17 cellular contexts compared by ENCODE assay signal in genomic region chr20:16533493-16533892, GRCh38. TPM values are rescaled to one million over a fixed set of nuclear protein-coding genes. Genes with fewer than 3 reads are reported as not detected.
A peak's percentile ranks its signal among the peaks of the same experiment; 100 is the strongest.
DNase-seq lines count a peak whose midpoint lies in the region; ATAC-seq, FAIRE-seq and TF ChIP-seq lines count a peak whose summit lies in the region.
"Had no signal": no experiment of that assay in that cellular context is flagged by ENCODE, and none has a peak within 500 bp of the region (broad histone marks: within the 10 kb centered on the region; RNA-seq: fewer than 3 reads in every experiment).

No MANE protein-coding gene starts in this region.

- H3K4me1 ChIP-seq in A549 = peaks cover 32% of the 10 kb centered on the region
- H3K4me1 ChIP-seq in K562 (replicated peaks in 1 of 2; ENCODE audit: control insufficient read depth in 2 of 2, insufficient read depth in 2 of 2, low read length in 2 of 2) = no peaks in the 10 kb centered on the region
- no peaks in the 10 kb centered on the region for H3K4me1 ChIP-seq in left lung
- H3K4me1 ChIP-seq in gastrocnemius medialis = peaks cover 3 to 29% of the 10 kb centered on the region in 2 donors

- H3K36me3 ChIP-seq in K562 (ENCODE audit: control insufficient read depth, insufficient read depth, low read length) (no peaks in the 10 kb centered on the region), left lung (no peaks in the 10 kb centered on the region), gastrocnemius medialis (no peaks in the 10 kb centered on the region)

- no peak overlapping the region for H3K27ac Mint-ChIP-seq in T-helper 17 cell
- H3K27ac Mint-ChIP-seq: CD14-positive monocyte; CD4-positive, alpha-beta memory T cell had no signal

- intact Hi-C loops in K562 (cut with micrococcal nuclease) = no loop called here
- intact Hi-C loops in left lung (cut with DNase I) = no loop called here
- intact Hi-C loops in gastrocnemius medialis (cut with DNase I; ENCODE audit: low total_unique reads) = no loop called here

- H3K4me3 Mint-ChIP-seq in T-helper 17 cell = no peak overlapping the region
- H3K4me3 Mint-ChIP-seq: CD14-positive monocyte; CD4-positive, alpha-beta memory T cell had no signal

- no peak for DNase-seq in A549 (ENCODE audit: low read depth in 1 of 2, low spot score in 1 of 2)
- DNase-seq in K562 (ENCODE audit: extremely low read depth in 1 of 4, low spot score in 3 of 4) = no peak
- DNase-seq in left lung = no peak
- DNase-seq in gastrocnemius medialis = no peak
- no peak for DNase-seq in hepatic stellate cell (ENCODE audit: low spot score)
- DNase-seq in activated T-cell treated with anti-CD3 and anti-CD28 coated beads for 4 hours = no peak
- DNase-seq in T-helper 17 cell = no peak
- no peak for DNase-seq in NCI-H446 treated with DMSO at 0.1 percent for 48 hours (lab: John Stamatoyannopoulos, UW)
- DNase-seq: CD4-positive, alpha-beta memory T cell; DMS153; DMS79; GDM1; GOT3; H7 had no signal

- in situ Hi-C loops in K562 (cut with MboI) (no loop called here), gastrocnemius medialis (cut with MboI; ENCODE audit: low sequenced_read_pairs in 4 of 4) (no loop called here)

- ATAC-seq in A549 = no peak
- no peak for ATAC-seq in K562
- peak; percentile 51 for ATAC-seq in left lung
- ATAC-seq in gastrocnemius medialis = peak; percentile 78 to 84
- no peak for ATAC-seq in T-helper 17 cell

- TF ChIP-seq POLR2A in A549 (IDR thresholded peaks at IDR 0.05; ENCODE audit: low read length) (no peak), K562 (conservative IDR thresholded peaks at IDR 0.05) (no peak), gastrocnemius medialis (IDR thresholded peaks at IDR 0.05) (no peak)

- H3K27me3 ChIP-seq in K562 (ENCODE audit: control insufficient read depth in 2 of 2, insufficient read depth in 2 of 2, low read length in 2 of 2) (no peaks in the 10 kb centered on the region), left lung (no peaks in the 10 kb centered on the region), gastrocnemius medialis (no peaks in the 10 kb centered on the region)
- H3K27me3 ChIP-seq: BLaER1 had no signal

- 91% methylated on average over 1 of the region's 1 CpG for WGBS in A549 (ENCODE audit: missing lambda C conversion rate)
- 38% methylated on average over 1 of the region's 1 CpG for WGBS in K562 (ENCODE audit: insufficient coverage, low coverage, missing lambda C conversion rate)

- no peaks in the 10 kb centered on the region for H3K4me1 Mint-ChIP-seq in T-helper 17 cell

- no TSS peak for BruUV-seq in K562 (replicated peaks; lab: Mats Ljungman, UMichigan)

- H3K79me2 ChIP-seq in K562 (ENCODE audit: control insufficient read depth, insufficient read depth, low read length) = no peaks in the 10 kb centered on the region

- H3K27ac ChIP-seq in A549 (no peak overlapping the region), K562 (ENCODE audit: extremely low read depth, low read depth, low read length) (no peak overlapping the region), left lung (no peak overlapping the region), gastrocnemius medialis (peak overlapping the region in 2 of 4 donors; percentile 8 to 45)
- H3K27ac ChIP-seq: 22Rv1, BLaER1 had no signal

- no peak overlapping the region for H3K4me3 ChIP-seq in A549
- H3K4me3 ChIP-seq in K562 = no peak overlapping the region
- H3K4me3 ChIP-seq in left lung = no peak overlapping the region
- no peak overlapping the region for H3K4me3 ChIP-seq in gastrocnemius medialis
- H3K4me3 ChIP-seq: BLaER1 had no signal

- H3K27me3 Mint-ChIP-seq in T-helper 17 cell = no peaks in the 10 kb centered on the region
- H3K27me3 Mint-ChIP-seq: CD4-positive, alpha-beta memory T cell had no signal

- H2AFZ ChIP-seq in K562 (ENCODE audit: low read depth, low read length) = no peak overlapping the region

- H3K4me2 ChIP-seq in A549 (no peak overlapping the region), K562 (ENCODE audit: insufficient read depth, low read length) (no peak overlapping the region)
- H3K4me2 ChIP-seq: BLaER1 had no signal

- TF ChIP-seq EP300 in A549 (IDR thresholded peaks at IDR 0.05) (no peak), K562 (IDR thresholded peaks at IDR 0.05; ENCODE audit: low read length) (no peak)

- no peak overlapping the region for H3K9ac ChIP-seq in K562 (ENCODE audit: insufficient read depth in 1 of 2, low read depth in 2 of 2, low read length in 2 of 2)
- H3K9ac ChIP-seq: BLaER1 had no signal

- H3K36me3 Mint-ChIP-seq in T-helper 17 cell (ENCODE audit: low read depth) = peaks cover 4% of the 10 kb centered on the region

- H4K20me1 ChIP-seq in K562 (replicated peaks; ENCODE audit: control insufficient read depth, insufficient read depth, low read length) = no peaks in the 10 kb centered on the region
- H4K20me1 ChIP-seq: BLaER1 had no signal

- POLR2A ChIA-PET in A549 (lab: Yijun Ruan, JAX) (no interaction called here), K562 (lab: Yijun Ruan, JAX) (interaction anchor here (0.6 kb wide), 1 partner anchor 13 kb away, joined by 4 read pairs; no protein-coding TSS in a partner anchor)

- no peak for TF ChIP-seq RAD21 in A549 (conservative IDR thresholded peaks at IDR 0.05 in 1 of 2, IDR thresholded peaks at IDR 0.05 in 1 of 2)
- TF ChIP-seq RAD21 in K562 (CRISPR knock-in tag; conservative IDR thresholded peaks at IDR 0.05 in 1 of 2, IDR thresholded peaks at IDR 0.05 in 1 of 2) = no peak

- H3K9me3 ChIP-seq in A549 (no peaks in the 10 kb centered on the region), K562 (replicated peaks; ENCODE audit: control insufficient read depth, insufficient read depth, low read depth, low read length) (no peaks in the 10 kb centered on the region), left lung (no peaks in the 10 kb centered on the region), gastrocnemius medialis (no peaks in the 10 kb centered on the region), T-helper 17 cell (ENCODE audit: control insufficient read depth, low read length, poor library complexity, severe bottlenecking) (no peaks in the 10 kb centered on the region)

- no peaks in the 10 kb centered on the region for H3K9me1 ChIP-seq in K562 (ENCODE audit: control insufficient read depth, insufficient read depth, low read length)

- FAIRE-seq in A549 (lab: Jason Lieb, UNC) = peak; percentile 87
- no peak for FAIRE-seq in K562 (lab: Jason Lieb, UNC)

- CTCF ChIA-PET in A549 (lab: Yijun Ruan, JAX) (interaction anchor here (0.6 to 1.2 kb wide), 2 partner anchors 15 to 21 kb away, joined by 3 read pairs; no protein-coding TSS in a partner anchor), K562 (lab: Yijun Ruan, JAX; ENCODE audit: low intra/inter-chr PET ratio) (no interaction called here)

- no peak for TF ChIP-seq CTCF in A549 (IDR thresholded peaks at IDR 0.05)
- TF ChIP-seq CTCF in K562 (IDR thresholded peaks at IDR 0.05 in 2 of 3, conservative IDR thresholded peaks at IDR 0.05 in 1 of 3; ENCODE audit: insufficient read depth in 2 of 3, low read depth in 1 of 3, low read length in 3 of 3) = no peak
- TF ChIP-seq CTCF in left lung (IDR thresholded peaks at IDR 0.05) = no peak
- TF ChIP-seq CTCF in gastrocnemius medialis (IDR thresholded peaks at IDR 0.05 in 4 of 5, conservative IDR thresholded peaks at IDR 0.05 in 1 of 5) = no peak

TF ChIP-seq in A549, 52 proteins besides CTCF, POLR2A, EP300 and RAD21 (continues in another document):
- TF ChIP-seq NPAS2 (CRISPR knock-in tag; IDR thresholded peaks at IDR 0.05; ENCODE audit: borderline replicate concordance) (no peak), CBX2 (IDR thresholded peaks at IDR 0.05; ENCODE audit: borderline replicate concordance, low read depth) (no peak), POLR2AphosphoS2 (conservative IDR thresholded peaks at IDR 0.05; ENCODE audit: low read length) (no peak)

TF ChIP-seq in K562, 482 proteins besides CTCF, POLR2A, EP300 and RAD21 (continues in another document):
- peak; percentile 26 for TF ChIP-seq MEIS2 (IDR thresholded peaks at IDR 0.05; ENCODE audit: partially characterized antibody)
- no peak for TF ChIP-seq RB1 (IDR thresholded peaks at IDR 0.05; ENCODE audit: low read depth)
- no peak for TF ChIP-seq EP400 (IDR thresholded peaks at IDR 0.05)
- TF ChIP-seq ZNF75A (CRISPR knock-in tag; IDR thresholded peaks at IDR 0.05) = no peak
- no peak for TF ChIP-seq PRPF4 (IDR thresholded peaks at IDR 0.05; ENCODE audit: insufficient read depth, low read depth, low read length, poor library complexity, severe bottlenecking)
- no peak for TF ChIP-seq ESRRB (CRISPR knock-in tag; IDR thresholded peaks at IDR 0.05; ENCODE audit: borderline replicate concordance)

RNA-seq across cellular contexts. Expression of gene KIF16B, which starts 39.8 kb away (rescaled TPM):
- polyA plus RNA-seq in A549 (2011; rRNA removed) (23.3 and 27.4 TPM in 2 replicates), A549 (2017; fragmentation: RNase III; extraction: RNeasy Plus Mini Kit Qiagen cat#74134 plus additional on column Dnase treatment) (12.1 to 14.1 TPM (median 13.8 TPM) in 3 replicates), K562 (2011; rRNA removed) (6.0 and 8.7 TPM in 2 replicates), K562 (2014; fragmentation: Illumina TruSeq; extraction: Trizol) (7.2 and 8.9 TPM in 2 replicates), K562 (2014; fragmentation: Nextera tagmentation; extraction: Ambion mirVana) (1 to 10 TPM in 1 of 2 experiments, under 1 TPM in 1; 1.00 to 1.1 TPM), K562 (2014; rRNA removed) (5.7 and 6.8 TPM in 2 replicates)
- 6.1 and 7.1 TPM in 2 replicates for polyA plus RNA-seq in A549 (2012; cell fraction: cytosol; rRNA removed)
- 9.5 and 12.0 TPM in 2 replicates for polyA plus RNA-seq in A549 (2012; cell fraction: nucleus; rRNA removed)
- 20.2 and 24.1 TPM in 2 replicates for polyA minus RNA-seq in A549 (2011; rRNA and poly(A)+ RNA removed)
- total RNA-seq in K562 (2011; cell fraction: chromatin; rRNA removed; ENCODE audit: low replicate concordance) = 10.0 and 28.8 TPM in 2 replicates
- 6.0 and 7.5 TPM in 2 replicates for total RNA-seq in K562 (2011; cell fraction: nucleolus; rRNA removed)
- total RNA-seq in K562 (2011; cell fraction: nucleoplasm; rRNA removed) = 7.9 and 10.0 TPM in 2 replicates
- total RNA-seq in K562 (2014; rRNA removed) (8.0 and 10.6 TPM in 2 replicates), K562 (2014; rRNA removed; fragmentation: Illumina TruSeq; extraction: Trizol) (8.5 and 8.9 TPM in 2 replicates), K562 (2015; rRNA removed; fragmentation: Illumina TruSeq; extraction: Trizol) (9.0 and 9.1 TPM in 2 replicates), K562 (2021) (7.2 and 7.4 TPM in 2 replicates), left lung (10 to 100 TPM; 17.7 to 23.8 TPM), gastrocnemius medialis (10 to 100 TPM; 13.4 to 23.9 (median 20.0) TPM), T-helper 17 cell (10 to 100 TPM; 11.1 to 12.0 TPM)
- 3.4 and 3.9 TPM in 2 replicates for polyA plus RNA-seq in K562 (2011; cell fraction: cytosol; rRNA removed)
- 5.5 and 6.2 TPM in 2 replicates for polyA plus RNA-seq in K562 (2011; cell fraction: nucleus; rRNA removed)
- 5.0 and 5.1 TPM in 2 replicates for polyA plus RNA-seq in K562 (2012)
- polyA minus RNA-seq in K562 (2011; rRNA and poly(A)+ RNA removed) = 15.8 and 16.1 TPM in 2 replicates
- polyA minus RNA-seq in K562 (2011; cell fraction: cytosol; rRNA and poly(A)+ RNA removed) = 6.1 and 6.5 TPM in 2 replicates
- 9.4 and 16.0 TPM in 2 replicates for polyA minus RNA-seq in K562 (2011; cell fraction: nucleus; rRNA and poly(A)+ RNA removed)

Comparison
In these comparisons a context has a peak if more than half of its experiments do, and no peak if none do; other contexts are left out.
1. ATAC-seq: peak in left lung (single experiment) and gastrocnemius medialis (2 of 2); none in A549 (0 of 2), K562 (single experiment) and T-helper 17 cell (single experiment).